2 cellular contexts compared by ENCODE assay signal in genomic region chr2:24928036-24928435, GRCh38.
TF ChIP-seq lines count a peak whose summit lies in the region.

No MANE protein-coding gene starts in this region.

TF ChIP-seq in SK-N-SH, 30 proteins besides CTCF, POLR2A, EP300 and RAD21 (continued from another document):
- no peak for TF ChIP-seq USF2 (IDR thresholded peaks at IDR 0.05; ENCODE audit: borderline replicate concordance, low read depth, low read length)
- TF ChIP-seq FOSL2 (IDR thresholded peaks at IDR 0.05; ENCODE audit: borderline replicate concordance, low read depth): no peak
- no peak for TF ChIP-seq RXRA (IDR thresholded peaks at IDR 0.05; ENCODE audit: borderline replicate concordance, low read depth)
- no peak for TF ChIP-seq RCOR1 (IDR thresholded peaks at IDR 0.05; ENCODE audit: low read length)
- TF ChIP-seq SMC3 (IDR thresholded peaks at IDR 0.05; ENCODE audit: low read depth, low read length): no peak
- no peak for TF ChIP-seq PBX3 (IDR thresholded peaks at IDR 0.05)
- no peak for TF ChIP-seq MXI1 (IDR thresholded peaks at IDR 0.05; ENCODE audit: low read depth, low read length)
TF ChIP-seq in SK-N-SH: peak in this region for 0.

TF ChIP-seq in SK-N-SH treated with all-trans-retinoic acid at 6 μM for 48 hours, 23 proteins besides CTCF, POLR2A, EP300 and RAD21 (continued from another document):
- no peak for TF ChIP-seq PATZ1 (CRISPR knock-in tag; IDR thresholded peaks at IDR 0.05; ENCODE audit: borderline replicate concordance)
- no peak for TF ChIP-seq GLIS3 (CRISPR knock-in tag; IDR thresholded peaks at IDR 0.05)
- TF ChIP-seq ZNF70 (CRISPR knock-in tag; IDR thresholded peaks at IDR 0.05): no peak
- TF ChIP-seq ARNTL (CRISPR knock-in tag; IDR thresholded peaks at IDR 0.05; ENCODE audit: borderline replicate concordance, low read depth): no peak
- TF ChIP-seq TOX (CRISPR knock-in tag; IDR thresholded peaks at IDR 0.05; ENCODE audit: borderline replicate concordance): no peak
- no peak for TF ChIP-seq ZNF8 (CRISPR knock-in tag; IDR thresholded peaks at IDR 0.05)
- no peak for TF ChIP-seq ESRRG (CRISPR knock-in tag; IDR thresholded peaks at IDR 0.05)
- no peak for TF ChIP-seq ZNF565 (CRISPR knock-in tag; conservative IDR thresholded peaks at IDR 0.05; ENCODE audit: low read depth)
- no peak for TF ChIP-seq CSDC2 (CRISPR knock-in tag; IDR thresholded peaks at IDR 0.05)
- no peak for TF ChIP-seq ZFP3 (CRISPR knock-in tag; IDR thresholded peaks at IDR 0.05)
